In the genomic region with DNA sequence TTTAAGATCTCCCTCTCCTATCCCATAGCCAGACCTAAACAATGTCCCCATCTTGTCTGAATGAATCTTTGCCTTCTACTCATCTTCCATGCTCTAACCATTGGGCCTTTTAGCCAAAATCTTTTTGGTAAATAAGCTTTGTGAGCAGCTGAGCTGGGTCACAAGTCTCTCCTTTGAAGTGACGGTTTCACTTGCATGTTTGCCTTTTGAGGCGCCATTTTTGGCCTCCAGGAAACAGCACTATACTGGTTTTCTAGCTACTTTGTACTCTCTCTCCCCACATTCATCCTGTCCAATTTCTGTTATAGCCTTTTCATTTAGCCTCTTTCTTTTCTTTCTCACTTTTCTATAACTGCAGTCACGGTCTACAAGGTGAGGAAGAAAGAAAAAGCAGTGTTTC, we compare ENCODE assay signal across 31 cellular contexts.
"Had no signal": no experiment of that assay in that cellular context is flagged by ENCODE, and none has a peak within 500 bp of the region (broad histone marks: within the 10 kb centered on the region; RNA-seq: fewer than 3 reads in every experiment).

No MANE protein-coding gene starts in this region.

- FAIRE-seq: endometrium, endothelial cell of umbilical vein, frontal cortex had no signal

- H3K4me3 ChIP-seq: ascending aorta, breast epithelium, cardiac muscle cell, colonic mucosa had no signal

- H3K36me3 ChIP-seq: ascending aorta, breast epithelium, cardiac muscle cell, colonic mucosa, WERI-Rb-1 had no signal

- H3K4me3 Mint-ChIP-seq: activated B cell treated with CpG ODN at 0.5 μM for 24 hours; activated CD8-positive, alpha-beta T cell treated with anti-CD3 and anti-CD28 coated beads for 36 hours; activated naive CD4-positive, alpha-beta T cell treated with anti-CD3 and anti-CD28 coated beads, Interleukin-2, amount 10 ng/mL, durations not matched to agents 7 days and 5 days; activated naive CD8-positive, alpha-beta T cell treated with anti-CD3 and anti-CD28 coated beads, Interleukin-2, amount 10 ng/mL, durations not matched to agents 7 days and 5 days; activated T-cell treated with anti-CD3 and anti-CD28 coated beads, Interleukin-2, amount 50 U/mL, for 4 hours; brain; T-helper 17 cell; T-helper 2 cell treated with Interferon-gamma antibody and Interleukin-4, amounts not matched to agents 5 μg/mL and 100 μg/mL, for 36 hours had no signal

- ATAC-seq: activated CD4-positive, CD25-positive, alpha-beta regulatory T cell treated with anti-CD3 and anti-CD28 coated beads, Interleukin-2, amount 50 U/mL, for 24 hours; activated CD8-positive, alpha-beta T cell treated with anti-CD3 and anti-CD28 coated beads for 36 hours; activated naive CD4-positive, alpha-beta T cell treated with anti-CD3 and anti-CD28 coated beads, Interleukin-2, amount 50 U/mL, for 72 hours; activated T-cell treated with anti-CD3 and anti-CD28 coated beads, Interleukin-2, amount 50 U/mL, for 4 hours; T-helper 17 cell had no signal

- H3K9me3 Mint-ChIP-seq: activated B cell treated with CpG ODN at 0.5 μM for 24 hours; activated CD8-positive, alpha-beta T cell treated with anti-CD3 and anti-CD28 coated beads for 36 hours; activated naive CD4-positive, alpha-beta T cell treated with anti-CD3 and anti-CD28 coated beads, Interleukin-2, amount 10 ng/mL, durations not matched to agents 7 days and 5 days; activated naive CD4-positive, alpha-beta T cell treated with anti-CD3 and anti-CD28 coated beads, Interleukin-2, amount 50 U/mL, for 72 hours; activated T-cell treated with anti-CD3 and anti-CD28 coated beads, Interleukin-2, amount 50 U/mL, for 4 hours; T-helper 2 cell treated with Interferon-gamma antibody and Interleukin-4, amounts not matched to agents 5 μg/mL and 100 μg/mL, for 36 hours had no signal

- H3K36me3 Mint-ChIP-seq: activated naive CD4-positive, alpha-beta T cell treated with anti-CD3 and anti-CD28 coated beads, Interleukin-2, amount 10 ng/mL, durations not matched to agents 7 days and 5 days; activated naive CD4-positive, alpha-beta T cell treated with anti-CD3 and anti-CD28 coated beads, Interleukin-2, amount 50 U/mL, for 72 hours; activated naive CD8-positive, alpha-beta T cell treated with anti-CD3 and anti-CD28 coated beads, Interleukin-2, amount 10 ng/mL, durations not matched to agents 7 days and 5 days; brain had no signal

- H3K4me1 ChIP-seq: ascending aorta, breast epithelium, colonic mucosa had no signal

- H3K27me3 Mint-ChIP-seq: activated B cell treated with CpG ODN at 0.5 μM for 24 hours; activated CD8-positive, alpha-beta T cell treated with anti-CD3 and anti-CD28 coated beads for 36 hours; activated naive CD4-positive, alpha-beta T cell treated with anti-CD3 and anti-CD28 coated beads, Interleukin-2, amount 10 ng/mL, durations not matched to agents 7 days and 5 days; brain; T-helper 17 cell had no signal

- DNase-seq: activated B cell treated with CpG ODN at 0.5 μM for 24 hours; activated CD4-positive, alpha-beta T cell treated with anti-CD3 and anti-CD28 coated beads for 48 hours; activated CD4-positive, alpha-beta T cell treated with anti-CD3 and anti-CD28 coated beads, Interleukin-2, amount 50 U/mL, for 1 hour; activated CD4-positive, alpha-beta T cell treated with anti-CD3 and anti-CD28 coated beads, Interleukin-2, amount 50 U/mL, for 48 hours; activated CD8-positive, alpha-beta memory T cell treated with anti-CD3 and anti-CD28 coated beads for 24 hours; activated CD8-positive, alpha-beta T cell treated with anti-CD3 and anti-CD28 coated beads for 36 hours; activated gamma-delta T cell; activated naive CD4-positive, alpha-beta T cell; activated naive CD4-positive, alpha-beta T cell treated with anti-CD3 and anti-CD28 coated beads, Interleukin-2, amount 10 ng/mL, durations not matched to agents 7 days and 5 days; activated naive CD8-positive, alpha-beta T cell treated with anti-CD3 and anti-CD28 coated beads, Interleukin-2, amount 10 ng/mL, durations not matched to agents 7 days and 5 days; activated T-cell treated with anti-CD3 and anti-CD28 coated beads, Interleukin-2, amount 50 U/mL, for 4 hours; central memory CD4-positive, alpha-beta T cell; cerebellar nuclear complex; colonic mucosa; effector CD8-positive, alpha-beta T cell; foreskin fibroblast; head of caudate nucleus; T-helper 17 cell; T1000; WERI-Rb-1 had no signal

- H3K9me3 ChIP-seq: ascending aorta, breast epithelium, colonic mucosa had no signal

- H3K27ac Mint-ChIP-seq: activated B cell treated with CpG ODN at 0.5 μM for 24 hours; activated CD8-positive, alpha-beta T cell treated with anti-CD3 and anti-CD28 coated beads for 36 hours; activated naive CD4-positive, alpha-beta T cell treated with anti-CD3 and anti-CD28 coated beads, Interleukin-2, amount 10 ng/mL, durations not matched to agents 7 days and 5 days; activated naive CD4-positive, alpha-beta T cell treated with anti-CD3 and anti-CD28 coated beads, Interleukin-2, amount 50 U/mL, for 72 hours; activated naive CD8-positive, alpha-beta T cell treated with anti-CD3 and anti-CD28 coated beads, Interleukin-2, amount 10 ng/mL, durations not matched to agents 7 days and 5 days; brain; T-helper 17 cell; T-helper 2 cell treated with Interferon-gamma antibody and Interleukin-4, amounts not matched to agents 5 μg/mL and 100 μg/mL, for 36 hours had no signal

- H3K27me3 ChIP-seq: ascending aorta, breast epithelium, cardiac muscle cell, colonic mucosa had no signal

- H3K4me1 Mint-ChIP-seq: activated B cell treated with CpG ODN at 0.5 μM for 24 hours; activated naive CD4-positive, alpha-beta T cell treated with anti-CD3 and anti-CD28 coated beads, Interleukin-2, amount 10 ng/mL, durations not matched to agents 7 days and 5 days; T-helper 17 cell had no signal

- H3K27ac ChIP-seq: ascending aorta, breast epithelium, cardiac muscle cell, colonic mucosa, epithelial cell of prostate, WERI-Rb-1 had no signal
